8 cellular contexts compared by ENCODE assay signal in the genomic region with DNA sequence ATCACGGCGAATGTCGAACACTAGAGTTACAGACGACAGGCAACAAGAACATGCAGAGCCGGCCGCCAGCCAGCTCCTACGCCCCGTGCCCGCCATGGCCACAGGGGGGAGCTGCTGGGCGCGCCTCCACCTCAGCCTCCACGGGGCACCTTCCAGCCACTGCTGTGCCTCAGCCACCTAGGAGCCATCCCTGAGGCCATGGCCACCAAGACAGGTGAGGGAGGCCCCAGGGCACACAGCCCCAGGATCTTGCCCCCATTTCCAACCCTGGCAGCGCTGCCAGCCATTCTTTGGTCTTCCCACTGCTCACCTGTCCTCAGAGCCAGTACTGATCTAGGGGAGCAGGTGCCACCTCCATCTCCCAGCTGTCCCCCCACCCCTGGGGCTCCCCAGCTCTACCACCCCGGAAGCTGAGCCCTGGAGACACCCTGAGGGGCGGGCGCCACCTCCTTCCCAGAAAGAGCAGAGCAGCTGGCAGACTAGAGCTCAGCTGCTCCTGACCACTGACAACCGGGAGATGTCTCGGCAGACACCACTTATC. TPM values are rescaled to one million over a fixed set of nuclear protein-coding genes. Genes with fewer than 3 reads are reported as not detected.
DNase-seq lines count a peak whose midpoint lies in the region; ATAC-seq, FAIRE-seq and TF ChIP-seq lines count a peak whose summit lies in the region.

No MANE protein-coding gene starts in this region.

- H3K27ac Mint-ChIP-seq in osteocyte (ENCODE audit: unreplicated experiment): no peak overlapping the region

- TF ChIP-seq CTCF in osteocyte (IDR thresholded peaks at IDR 0.05): peak; percentile 74

- H3K9me3 Mint-ChIP-seq in osteocyte (ENCODE audit: unreplicated experiment): no peaks in the 10 kb centered on the region

- peaks cover 8% of the 10 kb centered on the region for H3K36me3 Mint-ChIP-seq in osteocyte (ENCODE audit: unreplicated experiment)

- FAIRE-seq in GM12891 (lab: Jason Lieb, UNC): peak; percentile 89

- TF ChIP-seq POLR2A in GM12891 (IDR thresholded peaks at IDR 0.05; ENCODE audit: low read depth, low read length): no peak

- peak; percentile 82 for DNase-seq in 8988T
- DNase-seq in GM12891 (ENCODE audit: insufficient read length, low spot score): peak; percentile 96
- DNase-seq in NOMO-1 treated with DMSO at 0.1 percent for 48 hours (lab: John Stamatoyannopoulos, UW; ENCODE audit: unreplicated experiment): peak; percentile 51
- DNase-seq in activated T-cell treated with anti-CD3 and anti-CD28 coated beads for 48 hours (ENCODE audit: low read depth): peak; percentile 69
- peak; percentile 27 for DNase-seq in fibroblast of gingiva (ENCODE audit: low read depth)
- no peak for DNase-seq in osteocyte (ENCODE audit: extremely low spot score, unreplicated experiment)
- DNase-seq in EL: no peak

- H3K4me3 Mint-ChIP-seq in osteocyte (ENCODE audit: unreplicated experiment): no peak overlapping the region

- no peaks in the 10 kb centered on the region for H3K4me1 Mint-ChIP-seq in osteocyte (ENCODE audit: unreplicated experiment)

- H3K27me3 Mint-ChIP-seq in osteocyte (ENCODE audit: unreplicated experiment): no peaks in the 10 kb centered on the region

- no peak for ATAC-seq in HG03135 (IDR thresholded peaks at IDR 0.05; ENCODE audit: unreplicated experiment)

TF ChIP-seq in GM12891, 5 proteins besides CTCF, POLR2A, EP300 and RAD21:
- TF ChIP-seq PAX5 (IDR thresholded peaks at IDR 0.05; ENCODE audit: insufficient read depth, low read length, severe bottlenecking) (no peak), SPI1 (IDR thresholded peaks at IDR 0.05; ENCODE audit: low read depth, low read length) (no peak), TAF1 (IDR thresholded peaks at IDR 0.05; ENCODE audit: low read depth, low read length) (no peak), POU2F2 (IDR thresholded peaks at IDR 0.05; ENCODE audit: low read depth, low read length) (no peak), POLR2AphosphoS5 (IDR thresholded peaks at IDR 0.05; ENCODE audit: low read depth, low read length) (no peak)
TF ChIP-seq in GM12891: peak in this region for 0.

RNA-seq across cellular contexts. Expression of a gene that starts 11.8 kb away (rescaled TPM):
- 18.7 TPM for polyA plus RNA-seq in GM12891 (2012; ENCODE audit: low read depth, missing spikeins)
- 92.4 and 94.3 TPM in 2 replicates for total RNA-seq in osteocyte

RNA-seq across cellular contexts. Expression of a gene that starts 11.9 kb away (rescaled TPM):
- 42.4 TPM for polyA plus RNA-seq in GM12891 (2012; ENCODE audit: low read depth, missing spikeins)
- total RNA-seq in osteocyte: 58.0 and 59.2 TPM in 2 replicates

RNA-seq across cellular contexts. Expression of a gene that starts 30.1 kb away (rescaled TPM):
- polyA plus RNA-seq in GM12891 (2012; ENCODE audit: low read depth, missing spikeins): 0.21 TPM
- 0.42 and 0.48 TPM in 2 replicates for total RNA-seq in osteocyte

RNA-seq across cellular contexts. Expression of a gene that starts 50.9 kb away (rescaled TPM):
- polyA plus RNA-seq in GM12891 (2012; ENCODE audit: low read depth, missing spikeins): 6.0 TPM
- total RNA-seq in osteocyte: 28.4 and 34.4 TPM in 2 replicates

RNA-seq across cellular contexts. Expression of a gene that starts 54.1 kb away (rescaled TPM):
- polyA plus RNA-seq in GM12891 (2012; ENCODE audit: low read depth, missing spikeins): 113 TPM
- 118 and 131 TPM in 2 replicates for total RNA-seq in osteocyte

Comparison
In these comparisons a context has a peak if more than half of its experiments do, and no peak if none do; other contexts are left out.
1. DNase-seq: peak in 8988T (single experiment), GM12891 (single experiment), NOMO-1 treated with DMSO at 0.1 percent for 48 hours (single experiment), activated T-cell treated with anti-CD3 and anti-CD28 coated beads for 48 hours (single experiment) and fibroblast of gingiva (single experiment); none in osteocyte (single experiment) and EL (single experiment).